In the genomic region with DNA sequence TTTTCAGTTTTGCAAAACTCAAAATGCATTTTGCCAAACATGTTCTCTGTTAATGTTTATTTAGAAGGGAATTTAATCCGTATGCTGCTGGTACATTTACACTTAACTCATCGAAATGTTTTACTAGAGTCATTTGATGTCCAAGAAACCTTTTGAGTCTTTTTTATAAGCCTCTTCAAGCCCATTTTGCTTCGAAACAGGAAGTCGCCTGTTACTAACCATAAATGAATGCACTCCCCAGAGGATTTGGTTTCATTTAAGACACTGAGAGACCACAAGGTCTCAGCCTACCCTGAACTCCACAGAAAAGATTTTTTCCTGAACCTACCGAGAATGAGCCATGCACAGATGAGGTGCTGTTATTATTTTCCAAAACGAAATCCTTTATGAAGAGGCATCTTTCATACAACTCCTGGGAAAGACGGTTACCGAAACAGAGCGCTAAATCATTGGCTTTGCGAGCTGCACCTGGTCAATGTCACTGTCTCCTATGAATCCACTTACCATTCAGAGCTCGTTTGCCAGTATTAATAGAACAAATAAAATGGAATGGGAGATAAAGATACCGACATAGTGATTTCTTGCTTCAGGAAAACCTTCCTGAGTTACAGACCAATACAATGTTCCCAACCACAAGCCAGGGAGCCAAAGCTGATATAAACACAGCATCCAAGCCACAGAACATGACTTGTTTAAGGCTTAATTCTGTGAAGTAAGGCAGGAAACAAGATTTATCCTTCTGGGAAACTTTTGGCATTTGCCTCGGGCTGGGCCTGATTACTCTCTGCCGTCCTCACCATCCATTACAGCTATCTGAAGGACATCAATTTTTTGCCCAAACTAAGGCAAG, we compare ENCODE assay signal across 9 cellular contexts.
DNase-seq lines count a peak whose midpoint lies in the region; ATAC-seq and TF ChIP-seq lines count a peak whose summit lies in the region.
"Had no signal": no experiment of that assay in that cellular context is flagged by ENCODE, and none has a peak within 500 bp of the region (broad histone marks: within the 10 kb centered on the region; RNA-seq: fewer than 3 reads in every experiment).

No MANE protein-coding gene starts in this region.

- no TSS peak for BruUV-seq in A673 (replicated peaks; lab: Mats Ljungman, UMichigan)

- peak overlapping the region; percentile 0 for H3K4me2 ChIP-seq in trophoblast cell (ENCODE audit: low read length)

- no peak overlapping the region for H2BK12ac ChIP-seq in trophoblast cell (ENCODE audit: low read length)

- TF ChIP-seq CTCF in A673 (conservative IDR thresholded peaks at IDR 0.05; ENCODE audit: low read depth, low read length) (no peak), breast epithelium (IDR thresholded peaks at IDR 0.05) (no peak), GM13977 (IDR thresholded peaks at IDR 0.05; ENCODE audit: extremely low read depth, insufficient read depth, missing control alignments) (no peak)

- POLR2A ChIA-PET in A673 (lab: Charles Lee; ENCODE audit: low non-redundant PET) = interaction anchor here (0.9 kb wide), 1 partner anchor 26 kb away, joined by 3 read pairs; no protein-coding TSS in a partner anchor

- intact Hi-C loops in A673 (cut with micrococcal nuclease; ENCODE audit: unreplicated experiment) (no loop called here), breast epithelium (cut with DNase I; ENCODE audit: low total_unique reads) (loop anchor here (5.0 kb wide), 1 partner anchor 506 kb away; no protein-coding TSS in a partner anchor)

- no peak for TF ChIP-seq POLR2A in breast epithelium (IDR thresholded peaks at IDR 0.05)

- no peak overlapping the region for H3K9ac ChIP-seq in trophoblast cell (ENCODE audit: low read length)

- H3K79me2 ChIP-seq in trophoblast cell (ENCODE audit: control insufficient read depth, insufficient read depth, low read length, poor library complexity) = no peaks in the 10 kb centered on the region

- no peak overlapping the region for H2BK5ac ChIP-seq in trophoblast cell (ENCODE audit: low read depth, low read length, poor library complexity)

- DNase-seq in A673 (ENCODE audit: low spot score) (peak; percentile 81), breast epithelium (ENCODE audit: low spot score in 2 of 2) (no peak), trophoblast cell (no peak), GM13977 (ENCODE audit: low spot score) (no peak), NCI-H524 (lab: John Stamatoyannopoulos, UW) (no peak), NCI-H82 treated with DMSO at 0.1 percent for 48 hours (lab: John Stamatoyannopoulos, UW; ENCODE audit: unreplicated experiment) (no peak)
- DNase-seq: activated naive CD8-positive, alpha-beta T cell treated with anti-CD3 and anti-CD28 coated beads, Interleukin-2, amount 10 ng/mL, durations not matched to agents 7 days and 5 days had no signal

- peak overlapping the region; percentile 5 for H2BK120ac ChIP-seq in trophoblast cell (ENCODE audit: insufficient read depth, low read length, poor library complexity)

- H3K23ac ChIP-seq in trophoblast cell (ENCODE audit: low read length) = no peak overlapping the region

- H3K79me1 ChIP-seq in trophoblast cell (ENCODE audit: low read length) = no peaks in the 10 kb centered on the region

- in situ Hi-C loops in GM13977 (cut with MboI; ENCODE audit: low pct_unique_long_range_greater_than_20kb, low sequenced_read_pairs, unreplicated experiment) = no loop called here

- no peak overlapping the region for H3K14ac ChIP-seq in trophoblast cell (ENCODE audit: low read length)

- no peak overlapping the region for H4K91ac ChIP-seq in trophoblast cell (ENCODE audit: low read depth, low read length)

- no peaks in the 10 kb centered on the region for H3K4me1 ChIP-seq in A673 (ENCODE audit: insufficient read depth, low read length, poor library complexity, severe bottlenecking)
- no peaks in the 10 kb centered on the region for H3K4me1 ChIP-seq in breast epithelium
- H3K4me1 ChIP-seq in trophoblast cell (ENCODE audit: control insufficient read depth in 1 of 2, insufficient read depth in 2 of 2, low read length in 2 of 2) = peaks cover 6% of the 10 kb centered on the region in 2 experiments

- H3K4me3 ChIP-seq in A673 (ENCODE audit: low read depth, low read length, poor library complexity, severe bottlenecking) = no peak overlapping the region
- H3K4me3 ChIP-seq in breast epithelium = peak overlapping the region in 2 of 3 donors; percentile 1 to 21
- no peak overlapping the region for H3K4me3 ChIP-seq in trophoblast cell (ENCODE audit: low read depth, low read length)

- no peak overlapping the region for H2AFZ ChIP-seq in trophoblast cell (ENCODE audit: insufficient read depth, low read length, poor library complexity)

- WGBS in trophoblast cell (ENCODE audit: extremely low coverage, insufficient coverage, insufficient read length) = no CpG with 5 or more reads among the region's 14 CpGs

- no peak overlapping the region for H3K4ac ChIP-seq in trophoblast cell (ENCODE audit: low read depth, low read length)

- H3K9me3 ChIP-seq in A673 (ENCODE audit: low read depth, low read length, poor library complexity, severe bottlenecking) (no peaks in the 10 kb centered on the region), breast epithelium (no peaks in the 10 kb centered on the region), trophoblast cell (ENCODE audit: insufficient read depth, low read depth, low read length) (no peaks in the 10 kb centered on the region)

- H4K8ac ChIP-seq in trophoblast cell (ENCODE audit: low read depth, low read length) = no peak overlapping the region

- H2AK5ac ChIP-seq in trophoblast cell (ENCODE audit: low read length) = no peak overlapping the region

- H3K27ac ChIP-seq in A673 (ENCODE audit: low read depth, low read length, poor library complexity, severe bottlenecking) = no peak overlapping the region
- peak overlapping the region; percentile 34 to 74 for H3K27ac ChIP-seq in breast epithelium
- H3K27ac ChIP-seq in trophoblast cell (ENCODE audit: low read depth, low read length) = no peak overlapping the region

- H3K18ac ChIP-seq in trophoblast cell (ENCODE audit: low read length) = no peak overlapping the region

- CTCF ChIA-PET in A673 (lab: Charles Lee) = no interaction called here

- no peak overlapping the region for H4K12ac ChIP-seq in trophoblast cell (ENCODE audit: low read depth, low read length)

- peak; percentile 96 for ATAC-seq in GM19452 (IDR thresholded peaks at IDR 0.05; ENCODE audit: unreplicated experiment)
- peak; percentile 81 for ATAC-seq in HG03571 (IDR thresholded peaks at IDR 0.05; ENCODE audit: unreplicated experiment)

- H3K36me3 ChIP-seq in A673 (ENCODE audit: insufficient read depth, low read length, poor library complexity, severe bottlenecking) (no peaks in the 10 kb centered on the region), breast epithelium (no peaks in the 10 kb centered on the region), trophoblast cell (ENCODE audit: control insufficient read depth in 1 of 2, insufficient read depth in 2 of 2, low read length in 2 of 2) (no peaks in the 10 kb centered on the region)

- H3K27me3 ChIP-seq in A673 (replicated peaks; ENCODE audit: insufficient read depth, low read depth, low read length, poor library complexity) (no peaks in the 10 kb centered on the region), breast epithelium (no peaks in the 10 kb centered on the region), trophoblast cell (ENCODE audit: insufficient read depth, low read length) (no peaks in the 10 kb centered on the region)

Comparison
In these comparisons a context has a peak if more than half of its experiments do, and no peak if none do; other contexts are left out.
1. H3K27ac ChIP-seq: peak in breast epithelium (2 of 2); none in A673 (single experiment) and trophoblast cell (single experiment).
2. H3K4me3 ChIP-seq: peak in breast epithelium (2 of 3); none in A673 (single experiment) and trophoblast cell (single experiment).